In genomic region chr7:80847027-80847426, GRCh38 we compare ENCODE assay signal across 24 cellular contexts.
"Had no signal": no experiment of that assay in that cellular context is flagged by ENCODE, and none has a peak within 500 bp of the region (broad histone marks: within the 10 kb centered on the region; RNA-seq: fewer than 3 reads in every experiment).

No MANE protein-coding gene starts in this region.

- H3K9me3 ChIP-seq: ascending aorta, heart right ventricle, right atrium auricular region, spleen, testis, transverse colon had no signal

- H3K79me2 ChIP-seq: parathyroid adenoma had no signal

- H3K4me1 ChIP-seq: parathyroid adenoma, testis had no signal

- H3K4me3 ChIP-seq: ascending aorta, heart right ventricle, right atrium auricular region, spleen, testis, transverse colon had no signal

- ATAC-seq: activated CD4-positive, CD25-positive, alpha-beta regulatory T cell treated with anti-CD3 and anti-CD28 coated beads, Interleukin-2, amount 50 U/mL, for 24 hours; naive thymus-derived CD8-positive, alpha-beta T cell; stimulated activated naive CD8-positive, alpha-beta T cell treated with anti-CD3 and anti-CD28 coated beads, Interleukin-15, Interleukin-2, amounts not matched to agents 100 U/mL and 50 U/mL, for 24 hours had no signal

- H3K27me3 ChIP-seq: ascending aorta, brain microvascular endothelial cell, heart right ventricle, right atrium auricular region, spleen, testis, transverse colon had no signal

- H3K9ac ChIP-seq: parathyroid adenoma had no signal

- H3K27ac ChIP-seq: ascending aorta, brain microvascular endothelial cell, heart right ventricle, parathyroid adenoma, right atrium auricular region, spleen, testis, WERI-Rb-1 had no signal

- DNase-seq: activated CD4-positive, alpha-beta memory T cell treated with anti-CD3 and anti-CD28 coated beads for 36 hours; activated CD4-positive, alpha-beta T cell treated with anti-CD3 and anti-CD28 coated beads for 48 hours; activated CD8-positive, alpha-beta memory T cell treated with anti-CD3 and anti-CD28 coated beads, Interleukin-2, amount 50 U/mL, for 4 hours; activated effector memory CD4-positive, alpha-beta T cell treated with anti-CD3 and anti-CD28 coated beads, Interleukin-2, amount 50 U/mL, for 16 hours; activated naive CD4-positive, alpha-beta T cell treated with anti-CD3 and anti-CD28 coated beads, Interleukin-2, amount 10 ng/mL, durations not matched to agents 7 days and 5 days; activated naive CD8-positive, alpha-beta T cell treated with anti-CD3 and anti-CD28 coated beads, Interleukin-2, amount 10 ng/mL, durations not matched to agents 7 days and 5 days; activated T-cell treated with anti-CD3 and anti-CD28 coated beads, Interleukin-2, amount 50 U/mL, for 1 hour; brain microvascular endothelial cell; central memory CD4-positive, alpha-beta T cell; foreskin melanocyte; heart right ventricle; naive thymus-derived CD8-positive, alpha-beta T cell; nucleus accumbens; spleen; stimulated activated CD4-positive, alpha-beta T cell treated with anti-CD3 and anti-CD28 coated beads, Interleukin-2, amount 100 ng/mL, for 48 hours; stimulated activated naive CD8-positive, alpha-beta T cell treated with anti-CD3 and anti-CD28 coated beads, Interleukin-15, Interleukin-2, amounts not matched to agents 100 U/mL and 50 U/mL, for 24 hours; T-helper 9 cell; testis; transverse colon; WERI-Rb-1 had no signal

- H2AFZ ChIP-seq: parathyroid adenoma had no signal

- H3K36me3 ChIP-seq: ascending aorta, brain microvascular endothelial cell, heart right ventricle, right atrium auricular region, spleen, transverse colon, WERI-Rb-1 had no signal
